ENCODE assay signal across 18 cellular contexts in the genomic region with DNA sequence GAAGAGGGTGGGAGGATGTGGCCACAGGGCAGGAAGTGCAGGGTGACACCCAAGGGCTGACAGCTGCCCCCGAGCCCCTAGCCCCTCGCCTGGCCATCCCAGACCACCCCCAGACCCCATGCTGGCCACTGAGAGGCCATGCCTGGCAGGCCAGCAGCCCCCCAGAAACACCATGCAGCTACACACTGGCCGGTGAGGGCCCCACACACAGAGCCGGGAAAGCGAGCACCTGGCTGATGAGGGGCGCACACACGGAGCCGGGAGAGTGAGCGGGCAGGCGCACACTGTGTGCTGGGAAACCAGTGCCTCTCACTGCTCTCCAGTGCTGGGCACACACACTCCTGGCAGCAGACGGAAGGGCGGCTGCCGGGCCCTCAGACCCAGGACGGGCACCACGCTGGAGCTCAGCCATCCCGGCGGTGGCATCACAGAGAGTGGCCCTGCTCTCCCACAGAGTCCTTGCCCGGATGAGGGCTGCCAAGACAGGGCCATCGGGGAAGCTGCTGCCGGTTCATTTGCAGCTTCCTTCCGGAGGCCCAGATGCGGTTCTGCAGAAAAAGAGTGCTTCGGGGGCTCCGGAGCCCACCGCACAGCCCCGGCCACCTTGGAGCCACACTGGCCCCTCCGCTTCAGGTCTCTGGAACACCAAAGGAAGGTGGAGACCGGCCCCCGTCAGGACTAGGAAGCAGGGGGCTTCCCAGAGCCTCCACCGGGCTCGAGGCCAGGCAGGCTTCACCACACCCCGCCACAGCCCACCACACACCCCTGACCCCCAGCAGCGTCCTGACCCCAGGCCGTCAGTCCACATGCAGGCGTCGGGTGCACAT.
A peak's percentile ranks its signal among the peaks of the same experiment; 100 is the strongest.
DNase-seq lines count a peak whose midpoint lies in the region; ATAC-seq, FAIRE-seq and TF ChIP-seq lines count a peak whose summit lies in the region.
"Had no signal": no experiment of that assay in that cellular context is flagged by ENCODE, and none has a peak within 500 bp of the region (broad histone marks: within the 10 kb centered on the region; RNA-seq: fewer than 3 reads in every experiment).

No MANE protein-coding gene starts in this region.

- FAIRE-seq in frontal cortex (lab: Jason Lieb, UNC) = no peak

- TF ChIP-seq CTCF in natural killer cell (IDR thresholded peaks at IDR 0.05) (no peak), coronary artery (IDR thresholded peaks at IDR 0.05) (no peak), nephron progenitor cell (IDR thresholded peaks at IDR 0.05) (no peak)

- H3K4me1 Mint-ChIP-seq in natural killer cell (no peaks in the 10 kb centered on the region), nephron progenitor cell (peaks cover 12% of the 10 kb centered on the region)
- H3K4me1 Mint-ChIP-seq in natural killer cell treated with Interleukin-12 subunit alpha and Interleukin-12 subunit beta and Interleukin-15 and Interleukin-18, amount 100 ng/mL, for 72 hours (ENCODE audit: low read depth in 2 of 2) = no peaks in the 10 kb centered on the region

- peaks cover 0 to 7% of the 10 kb centered on the region in 2 donors for H3K27me3 Mint-ChIP-seq in natural killer cell (ENCODE audit: low read depth in 2 of 2)
- H3K27me3 Mint-ChIP-seq in natural killer cell treated with Interleukin-12 subunit alpha and Interleukin-12 subunit beta and Interleukin-15 and Interleukin-18, amount 100 ng/mL, for 72 hours = peaks cover 0 to 4% of the 10 kb centered on the region in 2 donors
- H3K27me3 Mint-ChIP-seq in nephron progenitor cell (ENCODE audit: low read depth, poor library complexity) = peaks cover 27% of the 10 kb centered on the region

- H3K36me3 Mint-ChIP-seq in natural killer cell = no peaks in the 10 kb centered on the region
- no peaks in the 10 kb centered on the region for H3K36me3 Mint-ChIP-seq in natural killer cell treated with Interleukin-12 subunit alpha and Interleukin-12 subunit beta and Interleukin-15 and Interleukin-18, amount 100 ng/mL, for 72 hours
- no peaks in the 10 kb centered on the region for H3K36me3 Mint-ChIP-seq in nephron progenitor cell (ENCODE audit: low read depth)

- H3K4me3 Mint-ChIP-seq in natural killer cell = no peak overlapping the region
- H3K4me3 Mint-ChIP-seq in natural killer cell treated with Interleukin-12 subunit alpha and Interleukin-12 subunit beta and Interleukin-15 and Interleukin-18, amount 100 ng/mL, for 72 hours = no peak overlapping the region
- no peak overlapping the region for H3K4me3 Mint-ChIP-seq in nephron progenitor cell
- H3K4me3 Mint-ChIP-seq: CD4-positive, alpha-beta T cell had no signal

- DNase-seq in natural killer cell = peak; percentile 12
- no peak for DNase-seq in natural killer cell treated with Interleukin-12 subunit alpha and Interleukin-12 subunit beta and Interleukin-15 and Interleukin-18, amount 100 ng/mL, for 72 hours (ENCODE audit: low spot score)
- peak; percentile 52 for DNase-seq in coronary artery (ENCODE audit: low spot score)
- DNase-seq in mesenteric fat pad (ENCODE audit: low spot score) = peak; percentile 86
- no peak for DNase-seq in nephron progenitor cell
- no peak for DNase-seq in frontal cortex (ENCODE audit: low spot score in 2 of 2)
- DNase-seq: AML-193; Calu3; CD4-positive, alpha-beta T cell; Karpas-422; MM.1S; NCI-H1105; NCI-H1694; NCI-H524 treated with DMSO at 0.1 percent for 48 hours; Peyer's patch had no signal

- H3K9me3 Mint-ChIP-seq in natural killer cell (no peaks in the 10 kb centered on the region), nephron progenitor cell (peaks cover 7% of the 10 kb centered on the region)
- no peaks in the 10 kb centered on the region for H3K9me3 Mint-ChIP-seq in natural killer cell treated with Interleukin-12 subunit alpha and Interleukin-12 subunit beta and Interleukin-15 and Interleukin-18, amount 100 ng/mL, for 72 hours
- H3K9me3 Mint-ChIP-seq: CD4-positive, alpha-beta T cell had no signal

- intact Hi-C loops in natural killer cell (cut with micrococcal nuclease) = no loop called here

- H3K27ac ChIP-seq in coronary artery = no peak overlapping the region
- H3K27ac ChIP-seq: Peyer's patch had no signal

- H3K4me3 ChIP-seq in coronary artery = no peak overlapping the region
- H3K4me3 ChIP-seq: Peyer's patch had no signal

- no peak overlapping the region for H3K27ac Mint-ChIP-seq in natural killer cell
- no peak overlapping the region for H3K27ac Mint-ChIP-seq in natural killer cell treated with Interleukin-12 subunit alpha and Interleukin-12 subunit beta and Interleukin-15 and Interleukin-18, amount 100 ng/mL, for 72 hours
- H3K27ac Mint-ChIP-seq in nephron progenitor cell = no peak overlapping the region
- H3K27ac Mint-ChIP-seq: CD4-positive, alpha-beta T cell had no signal

- ATAC-seq in natural killer cell (no peak), HG03378 (IDR thresholded peaks at IDR 0.05; ENCODE audit: unreplicated experiment) (no peak), HG03135 (IDR thresholded peaks at IDR 0.05; ENCODE audit: unreplicated experiment) (no peak)
- no peak for ATAC-seq in natural killer cell treated with Interleukin-12 subunit alpha and Interleukin-12 subunit beta and Interleukin-15 and Interleukin-18, amount 100 ng/mL, for 72 hours
- ATAC-seq: Right ventricle myocardium inferior had no signal

Comparison
In these comparisons a context has a peak if more than half of its experiments do, and no peak if none do; other contexts are left out.
1. DNase-seq: peak in natural killer cell (single experiment), coronary artery (single experiment) and mesenteric fat pad (single experiment); none in natural killer cell treated with Interleukin-12 subunit alpha and Interleukin-12 subunit beta and Interleukin-15 and Interleukin-18, amount 100 ng/mL, for 72 hours (single experiment), nephron progenitor cell (single experiment) and frontal cortex (0 of 2).